ENCODE assay signal across 1 cellular context in genomic region chr2:174336403-174337336, GRCh38.
A peak's percentile ranks its signal among the peaks of the same experiment; 100 is the strongest.
TF ChIP-seq lines count a peak whose summit lies in the region.

No MANE protein-coding gene starts in this region.

TF ChIP-seq in HepG2, 621 proteins besides CTCF, POLR2A, EP300 and RAD21 (continued from another document and continues in another):
- no peak for TF ChIP-seq ZBED4 (CRISPR knock-in tag; IDR thresholded peaks at IDR 0.05; ENCODE audit: borderline replicate concordance)
- TF ChIP-seq ZNF761 (CRISPR knock-in tag; conservative IDR thresholded peaks at IDR 0.05), result peak; percentile 58; the same call in 1 of the 2 replicates
- TF ChIP-seq TMF1 (CRISPR knock-in tag; IDR thresholded peaks at IDR 0.05; ENCODE audit: low read depth), result peak; percentile 39
- TF ChIP-seq HNRNPUL1 (IDR thresholded peaks at IDR 0.05; ENCODE audit: low read depth, low read length), result no peak
- 0 out of 2 replicates have a peak, but pooled peaks have one; percentile 45 for TF ChIP-seq MEIS1 (CRISPR knock-in tag; IDR thresholded peaks at IDR 0.05; ENCODE audit: borderline replicate concordance)
- no peak for TF ChIP-seq ZBTB44 (CRISPR knock-in tag; IDR thresholded peaks at IDR 0.05)
- peak; percentile 82; the same call in 1 of the 2 replicates for TF ChIP-seq ZNF441 (CRISPR knock-in tag; IDR thresholded peaks at IDR 0.05; ENCODE audit: borderline replicate concordance)
- TF ChIP-seq TRIM22 (IDR thresholded peaks at IDR 0.05), result no peak
- 0 out of 2 replicates have a peak, but pooled peaks have one; percentile 43 for TF ChIP-seq ZNF703 (CRISPR knock-in tag; IDR thresholded peaks at IDR 0.05; ENCODE audit: borderline replicate concordance)
- no peak for TF ChIP-seq RFXAP (CRISPR knock-in tag; IDR thresholded peaks at IDR 0.05; ENCODE audit: borderline replicate concordance)
- TF ChIP-seq FIP1L1 (IDR thresholded peaks at IDR 0.05; ENCODE audit: borderline replicate concordance, insufficient read depth, low read depth, low read length), result no peak
- TF ChIP-seq ZNF354B (CRISPR knock-in tag; IDR thresholded peaks at IDR 0.05), result no peak
- no peak for TF ChIP-seq NFKBIZ (CRISPR knock-in tag; IDR thresholded peaks at IDR 0.05)
- no peak for TF ChIP-seq ZBTB21 (CRISPR knock-in tag; IDR thresholded peaks at IDR 0.05)
- no peak for TF ChIP-seq PREB (CRISPR knock-in tag; IDR thresholded peaks at IDR 0.05)
- TF ChIP-seq MLLT10 (CRISPR knock-in tag; IDR thresholded peaks at IDR 0.05), result no peak
- TF ChIP-seq ZFP91 (CRISPR knock-in tag; IDR thresholded peaks at IDR 0.05; ENCODE audit: borderline replicate concordance), result peak; percentile 44; the same call in 1 of the 2 replicates
- peak in 1 of 2 experiments; percentile 68; a peak in 2 of 4 replicates for TF ChIP-seq ATF4 (CRISPR knock-in tag; IDR thresholded peaks at IDR 0.05)
- no peak for TF ChIP-seq ZNF44 (CRISPR knock-in tag; IDR thresholded peaks at IDR 0.05)
- no peak for TF ChIP-seq RELA (CRISPR knock-in tag; IDR thresholded peaks at IDR 0.05)
- TF ChIP-seq NFKB2 (CRISPR knock-in tag; IDR thresholded peaks at IDR 0.05; ENCODE audit: borderline replicate concordance), result no peak
- TF ChIP-seq ZNF281 (CRISPR knock-in tag; IDR thresholded peaks at IDR 0.05; ENCODE audit: borderline replicate concordance), result no peak
- no peak for TF ChIP-seq SSRP1 (CRISPR knock-in tag; IDR thresholded peaks at IDR 0.05)
- TF ChIP-seq ZNF83 (CRISPR knock-in tag; IDR thresholded peaks at IDR 0.05; ENCODE audit: borderline replicate concordance), result no peak
- peak; percentile 36; the same call in 1 of the 2 replicates for TF ChIP-seq MAFG (CRISPR knock-in tag; IDR thresholded peaks at IDR 0.05)
- no peak for TF ChIP-seq FOXO1 (CRISPR knock-in tag; IDR thresholded peaks at IDR 0.05)
- TF ChIP-seq TFAP4 (IDR thresholded peaks at IDR 0.05; ENCODE audit: borderline replicate concordance, low read depth), result no peak
- no peak for TF ChIP-seq RFX3 (CRISPR knock-in tag; IDR thresholded peaks at IDR 0.05)
- no peak for TF ChIP-seq NBN (conservative IDR thresholded peaks at IDR 0.05)
- no peak for TF ChIP-seq ASH2L (IDR thresholded peaks at IDR 0.05; ENCODE audit: insufficient read length, low read depth, low read length)
- no peak for TF ChIP-seq ATF2 (CRISPR knock-in tag; IDR thresholded peaks at IDR 0.05)
- 0 out of 2 replicates have a peak, but pooled peaks have one; percentile 22 for TF ChIP-seq IRF1 (CRISPR knock-in tag; IDR thresholded peaks at IDR 0.05; ENCODE audit: low read depth)
- no peak for TF ChIP-seq ZNF383 (CRISPR knock-in tag; IDR thresholded peaks at IDR 0.05; ENCODE audit: borderline replicate concordance)
- no peak for TF ChIP-seq NCOR1 (IDR thresholded peaks at IDR 0.05; ENCODE audit: borderline replicate concordance, low read length)
- no peak for TF ChIP-seq RORA (CRISPR knock-in tag; IDR thresholded peaks at IDR 0.05)
- TF ChIP-seq HMGA1 (CRISPR knock-in tag; conservative IDR thresholded peaks at IDR 0.05), result no peak
- no peak for TF ChIP-seq ZNF775 (CRISPR knock-in tag; IDR thresholded peaks at IDR 0.05; ENCODE audit: borderline replicate concordance)
- TF ChIP-seq MIER3 (CRISPR knock-in tag; IDR thresholded peaks at IDR 0.05; ENCODE audit: borderline replicate concordance), result no peak
- TF ChIP-seq ELF4 (CRISPR knock-in tag; IDR thresholded peaks at IDR 0.05; ENCODE audit: borderline replicate concordance), result no peak
- TF ChIP-seq REL (CRISPR knock-in tag; conservative IDR thresholded peaks at IDR 0.05), result 0 out of 2 replicates have a peak, but pooled peaks have one; percentile 58
- TF ChIP-seq POGZ (CRISPR knock-in tag; IDR thresholded peaks at IDR 0.05), result no peak
- TF ChIP-seq HDAC2 (CRISPR knock-in tag; IDR thresholded peaks at IDR 0.05), result no peak
- peak; percentile 71; the same call in 1 of the 2 replicates for TF ChIP-seq ERF (CRISPR knock-in tag; IDR thresholded peaks at IDR 0.05)
- no peak for TF ChIP-seq SP140L (CRISPR knock-in tag; IDR thresholded peaks at IDR 0.05; ENCODE audit: borderline replicate concordance)
- peak; percentile 12 for TF ChIP-seq RBM39 (IDR thresholded peaks at IDR 0.05; ENCODE audit: low read depth, low read length, poor library complexity, severe bottlenecking)
